ENCODE assay signal across 1 cellular context in the genomic region with DNA sequence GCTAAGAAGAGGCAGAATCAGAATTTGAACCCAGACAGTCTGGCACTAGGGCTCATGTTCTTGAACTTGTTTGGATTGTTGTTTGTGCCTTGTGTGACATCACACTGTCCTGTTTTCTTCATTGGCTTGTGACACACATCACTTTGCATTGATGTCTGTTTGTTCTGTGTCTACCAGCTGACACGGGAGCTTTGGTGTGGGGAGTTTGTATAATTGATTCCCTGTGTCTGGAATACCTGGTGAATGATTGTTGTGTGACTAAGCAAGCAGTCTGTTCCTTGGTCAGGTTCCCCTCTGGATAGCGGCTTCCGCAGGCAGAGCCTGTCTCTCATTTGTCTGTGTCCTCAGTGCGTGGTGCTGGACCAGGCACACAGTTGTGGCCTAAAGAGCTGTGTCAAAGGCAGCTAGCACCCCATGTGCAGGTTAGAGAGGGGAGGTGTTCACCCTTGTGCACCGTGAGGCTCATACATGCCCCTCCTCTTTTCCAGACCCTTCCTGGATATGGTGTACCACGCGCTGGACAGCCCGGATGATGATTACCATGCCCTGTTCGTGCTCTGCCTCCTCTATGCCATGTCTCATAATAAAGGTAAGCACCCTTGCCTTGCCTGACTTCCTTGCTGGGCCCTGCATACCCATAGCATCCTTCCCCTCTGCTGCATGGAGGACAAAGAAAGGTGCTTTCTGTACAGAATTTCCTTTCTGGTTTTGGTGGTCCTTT.
TF ChIP-seq lines count a peak whose summit lies in the region.

No MANE protein-coding gene starts in this region.

TF ChIP-seq in GM12878, 131 proteins besides CTCF, POLR2A, EP300 and RAD21 (continued from another document):
- TF ChIP-seq, protein P1, sequence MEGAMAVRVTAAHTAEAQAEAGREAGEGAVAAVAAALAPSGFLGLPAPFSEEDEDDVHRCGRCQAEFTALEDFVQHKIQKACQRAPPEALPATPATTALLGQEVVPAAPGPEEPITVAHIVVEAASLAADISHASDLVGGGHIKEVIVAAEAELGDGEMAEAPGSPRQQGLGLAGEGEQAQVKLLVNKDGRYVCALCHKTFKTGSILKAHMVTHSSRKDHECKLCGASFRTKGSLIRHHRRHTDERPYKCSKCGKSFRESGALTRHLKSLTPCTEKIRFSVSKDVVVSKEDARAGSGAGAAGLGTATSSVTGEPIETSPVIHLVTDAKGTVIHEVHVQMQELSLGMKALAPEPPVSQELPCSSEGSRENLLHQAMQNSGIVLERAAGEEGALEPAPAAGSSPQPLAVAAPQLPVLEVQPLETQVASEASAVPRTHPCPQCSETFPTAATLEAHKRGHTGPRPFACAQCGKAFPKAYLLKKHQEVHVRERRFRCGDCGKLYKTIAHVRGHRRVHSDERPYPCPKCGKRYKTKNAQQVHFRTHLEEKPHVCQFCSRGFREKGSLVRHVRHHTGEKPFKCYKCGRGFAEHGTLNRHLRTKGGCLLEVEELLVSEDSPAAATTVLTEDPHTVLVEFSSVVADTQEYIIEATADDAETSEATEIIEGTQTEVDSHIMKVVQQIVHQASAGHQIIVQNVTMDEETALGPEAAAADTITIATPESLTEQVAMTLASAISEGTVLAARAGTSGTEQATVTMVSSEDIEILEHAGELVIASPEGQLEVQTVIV (IDR thresholded peaks at IDR 0.05; ENCODE audit: borderline replicate concordance, partially characterized antibody): no peak
- TF ChIP-seq HDGF (IDR thresholded peaks at IDR 0.05) (no peak), BCL11A (IDR thresholded peaks at IDR 0.05; ENCODE audit: low read depth, low read length) (no peak), PAX8 (IDR thresholded peaks at IDR 0.05) (no peak)
- TF ChIP-seq, protein P2, sequence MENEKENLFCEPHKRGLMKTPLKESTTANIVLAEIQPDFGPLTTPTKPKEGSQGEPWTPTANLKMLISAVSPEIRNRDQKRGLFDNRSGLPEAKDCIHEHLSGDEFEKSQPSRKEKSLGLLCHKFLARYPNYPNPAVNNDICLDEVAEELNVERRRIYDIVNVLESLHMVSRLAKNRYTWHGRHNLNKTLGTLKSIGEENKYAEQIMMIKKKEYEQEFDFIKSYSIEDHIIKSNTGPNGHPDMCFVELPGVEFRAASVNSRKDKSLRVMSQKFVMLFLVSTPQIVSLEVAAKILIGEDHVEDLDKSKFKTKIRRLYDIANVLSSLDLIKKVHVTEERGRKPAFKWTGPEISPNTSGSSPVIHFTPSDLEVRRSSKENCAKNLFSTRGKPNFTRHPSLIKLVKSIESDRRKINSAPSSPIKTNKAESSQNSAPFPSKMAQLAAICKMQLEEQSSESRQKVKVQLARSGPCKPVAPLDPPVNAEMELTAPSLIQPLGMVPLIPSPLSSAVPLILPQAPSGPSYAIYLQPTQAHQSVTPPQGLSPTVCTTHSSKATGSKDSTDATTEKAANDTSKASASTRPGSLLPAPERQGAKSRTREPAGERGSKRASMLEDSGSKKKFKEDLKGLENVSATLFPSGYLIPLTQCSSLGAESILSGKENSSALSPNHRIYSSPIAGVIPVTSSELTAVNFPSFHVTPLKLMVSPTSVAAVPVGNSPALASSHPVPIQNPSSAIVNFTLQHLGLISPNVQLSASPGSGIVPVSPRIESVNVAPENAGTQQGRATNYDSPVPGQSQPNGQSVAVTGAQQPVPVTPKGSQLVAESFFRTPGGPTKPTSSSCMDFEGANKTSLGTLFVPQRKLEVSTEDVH (IDR thresholded peaks at IDR 0.05; ENCODE audit: low read depth, partially characterized antibody): no peak
- TF ChIP-seq, protein P3, sequence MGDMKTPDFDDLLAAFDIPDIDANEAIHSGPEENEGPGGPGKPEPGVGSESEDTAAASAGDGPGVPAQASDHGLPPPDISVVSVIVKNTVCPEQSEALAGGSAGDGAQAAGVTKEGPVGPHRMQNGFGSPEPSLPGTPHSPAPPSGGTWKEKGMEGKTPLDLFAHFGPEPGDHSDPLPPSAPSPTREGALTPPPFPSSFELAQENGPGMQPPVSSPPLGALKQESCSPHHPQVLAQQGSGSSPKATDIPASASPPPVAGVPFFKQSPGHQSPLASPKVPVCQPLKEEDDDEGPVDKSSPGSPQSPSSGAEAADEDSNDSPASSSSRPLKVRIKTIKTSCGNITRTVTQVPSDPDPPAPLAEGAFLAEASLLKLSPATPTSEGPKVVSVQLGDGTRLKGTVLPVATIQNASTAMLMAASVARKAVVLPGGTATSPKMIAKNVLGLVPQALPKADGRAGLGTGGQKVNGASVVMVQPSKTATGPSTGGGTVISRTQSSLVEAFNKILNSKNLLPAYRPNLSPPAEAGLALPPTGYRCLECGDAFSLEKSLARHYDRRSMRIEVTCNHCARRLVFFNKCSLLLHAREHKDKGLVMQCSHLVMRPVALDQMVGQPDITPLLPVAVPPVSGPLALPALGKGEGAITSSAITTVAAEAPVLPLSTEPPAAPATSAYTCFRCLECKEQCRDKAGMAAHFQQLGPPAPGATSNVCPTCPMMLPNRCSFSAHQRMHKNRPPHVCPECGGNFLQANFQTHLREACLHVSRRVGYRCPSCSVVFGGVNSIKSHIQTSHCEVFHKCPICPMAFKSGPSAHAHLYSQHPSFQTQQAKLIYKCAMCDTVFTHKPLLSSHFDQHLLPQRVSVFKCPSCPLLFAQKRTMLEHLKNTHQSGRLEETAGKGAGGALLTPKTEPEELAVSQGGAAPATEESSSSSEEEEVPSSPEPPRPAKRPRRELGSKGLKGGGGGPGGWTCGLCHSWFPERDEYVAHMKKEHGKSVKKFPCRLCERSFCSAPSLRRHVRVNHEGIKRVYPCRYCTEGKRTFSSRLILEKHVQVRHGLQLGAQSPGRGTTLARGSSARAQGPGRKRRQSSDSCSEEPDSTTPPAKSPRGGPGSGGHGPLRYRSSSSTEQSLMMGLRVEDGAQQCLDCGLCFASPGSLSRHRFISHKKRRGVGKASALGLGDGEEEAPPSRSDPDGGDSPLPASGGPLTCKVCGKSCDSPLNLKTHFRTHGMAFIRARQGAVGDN (IDR thresholded peaks at IDR 0.05): no peak
TF ChIP-seq in GM12878: peak in this region for 0.
